ENCODE assay signal across 14 cellular contexts in the genomic region with DNA sequence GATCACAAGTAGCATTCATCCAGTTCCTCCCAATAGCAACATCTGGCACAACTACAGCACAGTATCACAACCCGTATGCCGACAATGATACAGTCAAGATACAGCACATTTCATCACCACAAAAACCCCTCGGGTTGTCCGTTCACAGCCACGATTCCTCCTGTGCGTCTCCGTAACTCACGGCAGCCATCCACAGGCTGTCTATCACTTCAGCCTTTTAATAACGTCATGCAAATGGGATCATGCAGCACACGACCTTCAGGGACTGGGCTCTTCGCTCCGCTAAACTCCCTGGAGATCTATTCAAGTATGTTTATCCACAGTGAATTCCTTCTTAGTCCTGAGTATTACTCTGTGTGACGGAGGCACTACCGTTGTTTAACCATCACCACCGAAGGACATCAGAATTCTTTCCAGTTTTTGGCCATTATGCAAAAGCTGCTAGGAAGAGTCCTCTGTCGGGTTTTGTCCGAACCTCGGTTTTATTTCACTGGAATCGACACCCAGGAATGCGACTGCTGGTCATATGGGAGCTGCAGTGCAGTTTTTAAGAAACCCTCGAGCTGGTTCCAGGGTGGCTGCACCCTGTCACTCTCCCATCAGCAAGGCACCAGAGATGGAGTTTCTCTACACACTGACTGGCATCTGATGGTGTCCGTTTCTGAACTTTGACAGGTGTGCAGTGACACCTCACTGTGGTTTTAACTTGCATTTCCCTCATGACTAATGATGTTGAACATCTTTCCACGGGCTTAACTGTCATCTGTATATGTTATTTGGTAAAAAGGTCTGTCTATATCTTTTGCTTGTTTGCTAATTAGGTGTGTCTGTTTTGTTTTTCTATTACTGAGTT.
DNase-seq lines count a peak whose midpoint lies in the region; ATAC-seq and TF ChIP-seq lines count a peak whose summit lies in the region.
"Had no signal": no experiment of that assay in that cellular context is flagged by ENCODE, and none has a peak within 500 bp of the region (broad histone marks: within the 10 kb centered on the region; RNA-seq: fewer than 3 reads in every experiment).

No MANE protein-coding gene starts in this region.

- 70 to 73% methylated on average over 23 of the region's 23 CpGs for WGBS in testis, 2 donors

- H4K20me1 ChIP-seq in Loucy (ENCODE audit: insufficient read depth, low read length, poor library complexity, severe bottlenecking) (no peaks in the 10 kb centered on the region), neural progenitor cell (ENCODE audit: low read depth) (no peaks in the 10 kb centered on the region)

- H3K9me3 ChIP-seq in Loucy (ENCODE audit: insufficient read depth, low read depth, low read length) = no peaks in the 10 kb centered on the region
- no peaks in the 10 kb centered on the region for H3K9me3 ChIP-seq in neural progenitor cell (ENCODE audit: low read depth)
- no peaks in the 10 kb centered on the region for H3K9me3 ChIP-seq in testis
- H3K9me3 ChIP-seq: heart left ventricle, suprapubic skin had no signal

- no peak overlapping the region for H3K4me3 Mint-ChIP-seq in neural progenitor cell

- peaks cover 25% of the 10 kb centered on the region for H3K4me1 ChIP-seq in Loucy (ENCODE audit: insufficient read depth, low read length, poor library complexity, severe bottlenecking)
- H3K4me1 ChIP-seq in neural progenitor cell = peaks cover 15% of the 10 kb centered on the region
- H3K4me1 ChIP-seq in testis = peaks cover 15% of the 10 kb centered on the region

- 0 out of 2 replicates have a peak, but pooled peaks cover 6% of the 10 kb centered on the region for H3K79me2 ChIP-seq in Loucy (ENCODE audit: insufficient read depth, low read length)
- H3K79me2 ChIP-seq in neural progenitor cell (ENCODE audit: low read depth) = no peaks in the 10 kb centered on the region

- peak; percentile 65 for ATAC-seq in GM18511 (IDR thresholded peaks at IDR 0.05; ENCODE audit: unreplicated experiment)
- no peak for ATAC-seq in HG03571 (IDR thresholded peaks at IDR 0.05; ENCODE audit: unreplicated experiment)

- H2AFZ ChIP-seq in Loucy (ENCODE audit: low read length) (no peak overlapping the region), neural progenitor cell (replicated peaks) (no peak overlapping the region)

- TF ChIP-seq CTCF in Loucy (conservative IDR thresholded peaks at IDR 0.05; ENCODE audit: low read length) (no peak), neural progenitor cell (IDR thresholded peaks at IDR 0.05) (no peak), testis (IDR thresholded peaks at IDR 0.05) (no peak)

- H3K27me3 ChIP-seq in Loucy (ENCODE audit: insufficient read depth, low read length, poor library complexity, severe bottlenecking) = no peaks in the 10 kb centered on the region
- no peaks in the 10 kb centered on the region for H3K27me3 ChIP-seq in neural progenitor cell
- H3K27me3 ChIP-seq in testis = no peaks in the 10 kb centered on the region
- H3K27me3 ChIP-seq: heart left ventricle, suprapubic skin had no signal

- H3K9me2 ChIP-seq in Loucy (replicated peaks; ENCODE audit: low read depth, low read length) = no peaks in the 10 kb centered on the region

- H3K27ac ChIP-seq in neural progenitor cell (no peak overlapping the region), testis (no peak overlapping the region)
- H3K27ac ChIP-seq: suprapubic skin had no signal

- H3K4me3 ChIP-seq in Loucy (ENCODE audit: low read length, poor library complexity, severe bottlenecking) (no peak overlapping the region), neural progenitor cell (no peak overlapping the region), testis (no peak overlapping the region)

- H3K9me3 Mint-ChIP-seq in neural progenitor cell = peaks cover 11% of the 10 kb centered on the region

- H3F3A ChIP-seq in Loucy (ENCODE audit: low read depth) = no peaks in the 10 kb centered on the region
- peaks cover 11% of the 10 kb centered on the region for H3F3A ChIP-seq in neural progenitor cell (ENCODE audit: low read depth)

- peaks cover 28% of the 10 kb centered on the region for H3K36me3 Mint-ChIP-seq in neural progenitor cell

- H3K4me2 ChIP-seq in Loucy (ENCODE audit: low read depth, low read length, poor library complexity, severe bottlenecking) (peak overlapping the region; percentile 48), neural progenitor cell (no peak overlapping the region)

- TF ChIP-seq POLR2A in testis (IDR thresholded peaks at IDR 0.05) = no peak

- DNase-seq in effector CD4-positive, alpha-beta T cell = peak; percentile 0
- DNase-seq in neural progenitor cell (ENCODE audit: low spot score) (no peak), testis (no peak), ecto neural progenitor cell (ENCODE audit: low spot score) (no peak), OCI-M1 (lab: John Stamatoyannopoulos, UW) (no peak)
- DNase-seq: HFFc6; NCI-H2029; SIG-M5; stimulated activated CD4-positive, alpha-beta T cell treated with anti-CD3 and anti-CD28 coated beads, Interleukin-2, amount 100 ng/mL, for 24 hours had no signal

- peaks cover 8% of the 10 kb centered on the region for H3K27me3 Mint-ChIP-seq in neural progenitor cell (ENCODE audit: insufficient read depth, low read depth)

- H3K36me3 ChIP-seq in Loucy (ENCODE audit: insufficient read depth, low read length) (peaks cover 17% of the 10 kb centered on the region; the same call in 1 of the 2 replicates), neural progenitor cell (peaks cover 5% of the 10 kb centered on the region), testis (ENCODE audit: low read depth, missing control alignments) (no peaks in the 10 kb centered on the region)
- H3K36me3 ChIP-seq: heart left ventricle had no signal

- H3K27ac Mint-ChIP-seq in neural progenitor cell = peak overlapping the region; percentile 36

- no peak overlapping the region for H3K9ac ChIP-seq in Loucy (ENCODE audit: low read depth, low read length, poor library complexity, severe bottlenecking)
- no peak overlapping the region for H3K9ac ChIP-seq in neural progenitor cell

- H3K4me1 Mint-ChIP-seq in neural progenitor cell = peaks cover 52% of the 10 kb centered on the region

- intact Hi-C loops in testis (cut with DNase I; ENCODE audit: low total_unique reads) = no loop called here
